In the genomic region with DNA sequence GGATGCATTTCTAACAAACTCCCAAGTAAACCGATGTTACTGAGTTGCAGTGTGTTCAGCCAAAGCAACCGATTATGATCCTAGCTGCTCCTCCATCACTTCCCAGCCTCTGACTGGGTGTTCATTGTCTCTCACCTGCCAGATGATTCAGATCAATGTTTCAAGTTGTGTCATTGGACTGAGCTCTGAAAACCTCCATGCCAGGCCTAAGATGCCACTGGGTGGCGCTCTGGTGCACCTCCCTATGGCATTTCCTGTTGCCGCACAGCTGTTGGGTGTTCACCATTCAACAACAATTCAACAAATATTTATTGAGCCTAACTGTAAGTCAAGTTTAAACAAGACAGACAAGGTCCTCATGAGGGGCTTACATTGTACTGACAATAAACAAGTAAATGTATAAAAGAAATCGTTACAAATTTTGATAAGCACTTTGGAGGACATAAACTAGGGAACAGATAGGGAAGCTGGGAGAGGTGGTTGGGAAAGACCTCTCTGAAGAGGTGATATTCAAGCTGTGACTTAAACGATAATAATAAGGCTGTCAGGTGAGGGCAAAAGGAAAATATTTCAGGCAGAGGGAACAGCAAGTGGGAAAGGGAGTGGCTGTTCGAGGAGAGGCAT, we compare ENCODE assay signal across 1 cellular context.
TF ChIP-seq lines count a peak whose summit lies in the region.

No MANE protein-coding gene starts in this region.

TF ChIP-seq in K562, 482 proteins besides CTCF, POLR2A, EP300 and RAD21 (continued from another document and continues in another):
- 0 out of 2 replicates have a peak, but pooled peaks have one; percentile 32 for TF ChIP-seq CC2D1A (IDR thresholded peaks at IDR 0.05)
- no peak for TF ChIP-seq SMARCE1 (IDR thresholded peaks at IDR 0.05)
- TF ChIP-seq, protein P1, sequence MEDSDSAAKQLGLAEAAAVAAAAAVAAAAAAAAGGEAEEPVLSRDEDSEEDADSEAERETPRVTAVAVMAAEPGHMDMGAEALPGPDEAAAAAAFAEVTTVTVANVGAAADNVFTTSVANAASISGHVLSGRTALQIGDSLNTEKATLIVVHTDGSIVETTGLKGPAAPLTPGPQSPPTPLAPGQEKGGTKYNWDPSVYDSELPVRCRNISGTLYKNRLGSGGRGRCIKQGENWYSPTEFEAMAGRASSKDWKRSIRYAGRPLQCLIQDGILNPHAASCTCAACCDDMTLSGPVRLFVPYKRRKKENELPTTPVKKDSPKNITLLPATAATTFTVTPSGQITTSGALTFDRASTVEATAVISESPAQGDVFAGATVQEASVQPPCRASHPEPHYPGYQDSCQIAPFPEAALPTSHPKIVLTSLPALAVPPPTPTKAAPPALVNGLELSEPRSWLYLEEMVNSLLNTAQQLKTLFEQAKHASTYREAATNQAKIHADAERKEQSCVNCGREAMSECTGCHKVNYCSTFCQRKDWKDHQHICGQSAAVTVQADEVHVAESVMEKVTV (CRISPR knock-in tag; IDR thresholded peaks at IDR 0.05), result peak; percentile 60
- TF ChIP-seq ELF4 (CRISPR knock-in tag; IDR thresholded peaks at IDR 0.05), result peak; percentile 39; the same call in 1 of the 2 replicates
- TF ChIP-seq, protein P2, sequence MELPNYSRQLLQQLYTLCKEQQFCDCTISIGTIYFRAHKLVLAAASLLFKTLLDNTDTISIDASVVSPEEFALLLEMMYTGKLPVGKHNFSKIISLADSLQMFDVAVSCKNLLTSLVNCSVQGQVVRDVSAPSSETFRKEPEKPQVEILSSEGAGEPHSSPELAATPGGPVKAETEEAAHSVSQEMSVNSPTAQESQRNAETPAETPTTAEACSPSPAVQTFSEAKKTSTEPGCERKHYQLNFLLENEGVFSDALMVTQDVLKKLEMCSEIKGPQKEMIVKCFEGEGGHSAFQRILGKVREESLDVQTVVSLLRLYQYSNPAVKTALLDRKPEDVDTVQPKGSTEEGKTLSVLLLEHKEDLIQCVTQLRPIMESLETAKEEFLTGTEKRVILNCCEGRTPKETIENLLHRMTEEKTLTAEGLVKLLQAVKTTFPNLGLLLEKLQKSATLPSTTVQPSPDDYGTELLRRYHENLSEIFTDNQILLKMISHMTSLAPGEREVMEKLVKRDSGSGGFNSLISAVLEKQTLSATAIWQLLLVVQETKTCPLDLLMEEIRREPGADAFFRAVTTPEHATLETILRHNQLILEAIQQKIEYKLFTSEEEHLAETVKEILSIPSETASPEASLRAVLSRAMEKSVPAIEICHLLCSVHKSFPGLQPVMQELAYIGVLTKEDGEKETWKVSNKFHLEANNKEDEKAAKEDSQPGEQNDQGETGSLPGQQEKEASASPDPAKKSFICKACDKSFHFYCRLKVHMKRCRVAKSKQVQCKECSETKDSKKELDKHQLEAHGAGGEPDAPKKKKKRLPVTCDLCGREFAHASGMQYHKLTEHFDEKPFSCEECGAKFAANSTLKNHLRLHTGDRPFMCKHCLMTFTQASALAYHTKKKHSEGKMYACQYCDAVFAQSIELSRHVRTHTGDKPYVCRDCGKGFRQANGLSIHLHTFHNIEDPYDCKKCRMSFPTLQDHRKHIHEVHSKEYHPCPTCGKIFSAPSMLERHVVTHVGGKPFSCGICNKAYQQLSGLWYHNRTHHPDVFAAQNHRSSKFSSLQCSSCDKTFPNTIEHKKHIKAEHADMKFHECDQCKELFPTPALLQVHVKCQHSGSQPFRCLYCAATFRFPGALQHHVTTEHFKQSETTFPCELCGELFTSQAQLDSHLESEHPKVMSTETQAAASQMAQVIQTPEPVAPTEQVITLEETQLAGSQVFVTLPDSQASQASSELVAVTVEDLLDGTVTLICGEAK (IDR thresholded peaks at IDR 0.05), result peak; percentile 44; the same call in 1 of the 2 replicates
- TF ChIP-seq, protein P2 (CRISPR knock-in tag; IDR thresholded peaks at IDR 0.05), result no peak
- 0 out of 2 replicates have a peak, but pooled peaks have one; percentile 20 for TF ChIP-seq ZNF384 (IDR thresholded peaks at IDR 0.05; ENCODE audit: low read depth, low read length)
- 0 out of 2 replicates have a peak, but pooled peaks have one; percentile 6 for TF ChIP-seq CREM (IDR thresholded peaks at IDR 0.05; ENCODE audit: low read depth)
- TF ChIP-seq KDM5B (IDR thresholded peaks at IDR 0.05; ENCODE audit: insufficient replicate concordance, low read depth, low read length), result no peak
- peak; percentile 33; the same call in 1 of the 2 replicates for TF ChIP-seq BHLHE40 (IDR thresholded peaks at IDR 0.05; ENCODE audit: low read length)
- TF ChIP-seq, protein P3, sequence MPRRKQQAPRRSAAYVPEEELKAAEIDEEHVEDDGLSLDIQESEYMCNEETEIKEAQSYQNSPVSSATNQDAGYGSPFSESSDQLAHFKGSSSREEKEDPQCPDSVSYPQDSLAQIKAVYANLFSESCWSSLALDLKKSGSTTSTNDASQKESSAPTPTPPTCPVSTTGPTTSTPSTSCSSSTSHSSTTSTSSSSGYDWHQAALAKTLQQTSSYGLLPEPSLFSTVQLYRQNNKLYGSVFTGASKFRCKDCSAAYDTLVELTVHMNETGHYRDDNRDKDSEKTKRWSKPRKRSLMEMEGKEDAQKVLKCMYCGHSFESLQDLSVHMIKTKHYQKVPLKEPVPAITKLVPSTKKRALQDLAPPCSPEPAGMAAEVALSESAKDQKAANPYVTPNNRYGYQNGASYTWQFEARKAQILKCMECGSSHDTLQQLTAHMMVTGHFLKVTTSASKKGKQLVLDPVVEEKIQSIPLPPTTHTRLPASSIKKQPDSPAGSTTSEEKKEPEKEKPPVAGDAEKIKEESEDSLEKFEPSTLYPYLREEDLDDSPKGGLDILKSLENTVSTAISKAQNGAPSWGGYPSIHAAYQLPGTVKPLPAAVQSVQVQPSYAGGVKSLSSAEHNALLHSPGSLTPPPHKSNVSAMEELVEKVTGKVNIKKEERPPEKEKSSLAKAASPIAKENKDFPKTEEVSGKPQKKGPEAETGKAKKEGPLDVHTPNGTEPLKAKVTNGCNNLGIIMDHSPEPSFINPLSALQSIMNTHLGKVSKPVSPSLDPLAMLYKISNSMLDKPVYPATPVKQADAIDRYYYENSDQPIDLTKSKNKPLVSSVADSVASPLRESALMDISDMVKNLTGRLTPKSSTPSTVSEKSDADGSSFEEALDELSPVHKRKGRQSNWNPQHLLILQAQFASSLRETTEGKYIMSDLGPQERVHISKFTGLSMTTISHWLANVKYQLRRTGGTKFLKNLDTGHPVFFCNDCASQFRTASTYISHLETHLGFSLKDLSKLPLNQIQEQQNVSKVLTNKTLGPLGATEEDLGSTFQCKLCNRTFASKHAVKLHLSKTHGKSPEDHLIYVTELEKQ (CRISPR knock-in tag; IDR thresholded peaks at IDR 0.05), result no peak
- TF ChIP-seq CTBP1 (IDR thresholded peaks at IDR 0.05; ENCODE audit: borderline replicate concordance), result peak; percentile 25; the same call in 1 of the 2 replicates
- TF ChIP-seq MYNN (IDR thresholded peaks at IDR 0.05), result 0 out of 2 replicates have a peak, but pooled peaks have one; percentile 37
- TF ChIP-seq MYNN (CRISPR knock-in tag; IDR thresholded peaks at IDR 0.05), result no peak
- TF ChIP-seq SPI1 (IDR thresholded peaks at IDR 0.05; ENCODE audit: borderline replicate concordance, low read depth, low read length), result 0 out of 2 replicates have a peak, but pooled peaks have one; percentile 19
- peak; percentile 37; the same call in 1 of the 2 replicates for TF ChIP-seq HCFC1 (IDR thresholded peaks at IDR 0.05; ENCODE audit: low read depth, low read length)
- TF ChIP-seq TBL1XR1 (IDR thresholded peaks at IDR 0.05; ENCODE audit: low read length in 2 of 2), result 0 out of 4 replicates have a peak, but pooled peaks of 1 of the 2 experiments have one; percentile 26
- TF ChIP-seq, protein P4, sequence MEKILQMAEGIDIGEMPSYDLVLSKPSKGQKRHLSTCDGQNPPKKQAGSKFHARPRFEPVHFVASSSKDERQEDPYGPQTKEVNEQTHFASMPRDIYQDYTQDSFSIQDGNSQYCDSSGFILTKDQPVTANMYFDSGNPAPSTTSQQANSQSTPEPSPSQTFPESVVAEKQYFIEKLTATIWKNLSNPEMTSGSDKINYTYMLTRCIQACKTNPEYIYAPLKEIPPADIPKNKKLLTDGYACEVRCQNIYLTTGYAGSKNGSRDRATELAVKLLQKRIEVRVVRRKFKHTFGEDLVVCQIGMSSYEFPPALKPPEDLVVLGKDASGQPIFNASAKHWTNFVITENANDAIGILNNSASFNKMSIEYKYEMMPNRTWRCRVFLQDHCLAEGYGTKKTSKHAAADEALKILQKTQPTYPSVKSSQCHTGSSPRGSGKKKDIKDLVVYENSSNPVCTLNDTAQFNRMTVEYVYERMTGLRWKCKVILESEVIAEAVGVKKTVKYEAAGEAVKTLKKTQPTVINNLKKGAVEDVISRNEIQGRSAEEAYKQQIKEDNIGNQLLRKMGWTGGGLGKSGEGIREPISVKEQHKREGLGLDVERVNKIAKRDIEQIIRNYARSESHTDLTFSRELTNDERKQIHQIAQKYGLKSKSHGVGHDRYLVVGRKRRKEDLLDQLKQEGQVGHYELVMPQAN (IDR thresholded peaks at IDR 0.05; ENCODE audit: borderline replicate concordance), result no peak
- TF ChIP-seq MEIS2 (IDR thresholded peaks at IDR 0.05; ENCODE audit: partially characterized antibody), result peak; percentile 14
- no peak for TF ChIP-seq ZEB2 (IDR thresholded peaks at IDR 0.05)
- peak; percentile 46; the same call in 1 of the 2 replicates for TF ChIP-seq GABPB1 (CRISPR knock-in tag; IDR thresholded peaks at IDR 0.05)
- peak; percentile 52 for TF ChIP-seq JUND (IDR thresholded peaks at IDR 0.05; ENCODE audit: borderline replicate concordance, low read depth, low read length)
- 0 out of 3 replicates have a peak, but pooled peaks have one; percentile 10 for TF ChIP-seq JUND (tag; IDR thresholded peaks at IDR 0.05; ENCODE audit: borderline replicate concordance, low read depth, low read length)
- TF ChIP-seq, protein P5, sequence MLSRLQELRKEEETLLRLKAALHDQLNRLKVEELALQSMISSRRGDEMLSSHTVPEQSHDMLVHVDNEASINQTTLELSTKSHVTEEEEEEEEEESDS (CRISPR knock-in tag; IDR thresholded peaks at IDR 0.05), result no peak
- TF ChIP-seq HMGN3 (IDR thresholded peaks at IDR 0.05; ENCODE audit: borderline replicate concordance, extremely low read depth, insufficient read length, low read depth, low read length), result no peak
- TF ChIP-seq RCOR1 (IDR thresholded peaks at IDR 0.05; ENCODE audit: borderline replicate concordance in 1 of 2, low read depth in 2 of 2, low read length in 2 of 2), result 0 out of 4 replicates have a peak, but pooled peaks of 1 of the 2 experiments have one; percentile 44
